Comparison of ENCODE assay signal across 13 cellular contexts in genomic region chr10:75109459-75109778, GRCh38. TPM values are rescaled to one million over a fixed set of nuclear protein-coding genes. Genes with fewer than 3 reads are reported as not detected.
DNase-seq lines count a peak whose midpoint lies in the region; ATAC-seq, FAIRE-seq and TF ChIP-seq lines count a peak whose summit lies in the region.
"Had no signal": no experiment of that assay in that cellular context is flagged by ENCODE, and none has a peak within 500 bp of the region (broad histone marks: within the 10 kb centered on the region; RNA-seq: fewer than 3 reads in every experiment).

No MANE protein-coding gene starts in this region.

- no peak overlapping the region for H2AFZ ChIP-seq in astrocyte (ENCODE audit: low read depth, low read length)
- H2AFZ ChIP-seq in neural progenitor cell (replicated peaks), result no peak overlapping the region
- H2AFZ ChIP-seq: PC-9 had no signal

- H3F3A ChIP-seq in neural progenitor cell (ENCODE audit: low read depth), result peaks cover 48% of the 10 kb centered on the region

- H3K9ac ChIP-seq in astrocyte (ENCODE audit: low read length) (no peak overlapping the region), neural progenitor cell (no peak overlapping the region)

- H3K36me3 Mint-ChIP-seq in T-helper 1 cell treated with Interleukin-12 subunit alpha and Interleukin-12 subunit beta and Interleukin-4 antibody, amounts not matched to agents 30 μg/mL and 1 μg/mL, for 36 hours (ENCODE audit: low read depth), result peaks cover 4% of the 10 kb centered on the region
- no peaks in the 10 kb centered on the region for H3K36me3 Mint-ChIP-seq in IgD-negative memory B cell
- no peaks in the 10 kb centered on the region for H3K36me3 Mint-ChIP-seq in astrocyte (ENCODE audit: low read depth, unreplicated experiment)
- H3K36me3 Mint-ChIP-seq in neural progenitor cell, result no peaks in the 10 kb centered on the region

- TF ChIP-seq CTCF in astrocyte (IDR thresholded peaks at IDR 0.05; ENCODE audit: insufficient read depth, low read depth, low read length) (no peak), neural progenitor cell (IDR thresholded peaks at IDR 0.05) (no peak)

- H3K79me2 ChIP-seq in astrocyte (ENCODE audit: insufficient read depth, low read length), result peaks cover 22% of the 10 kb centered on the region
- H3K79me2 ChIP-seq in neural progenitor cell (ENCODE audit: low read depth), result peaks cover 25% of the 10 kb centered on the region

- no peaks in the 10 kb centered on the region for H3K9me3 Mint-ChIP-seq in T-helper 1 cell treated with Interleukin-12 subunit alpha and Interleukin-12 subunit beta and Interleukin-4 antibody, amounts not matched to agents 30 μg/mL and 1 μg/mL, for 36 hours
- H3K9me3 Mint-ChIP-seq in IgD-negative memory B cell, result no peaks in the 10 kb centered on the region
- H3K9me3 Mint-ChIP-seq in astrocyte (ENCODE audit: unreplicated experiment), result no peaks in the 10 kb centered on the region
- no peaks in the 10 kb centered on the region for H3K9me3 Mint-ChIP-seq in neural progenitor cell

- H3K4me2 ChIP-seq in astrocyte (ENCODE audit: low read length), result no peak overlapping the region
- H3K4me2 ChIP-seq in neural progenitor cell, result no peak overlapping the region
- H3K4me2 ChIP-seq: PC-9 had no signal

- no peaks in the 10 kb centered on the region for H3K36me3 ChIP-seq in astrocyte (ENCODE audit: insufficient read depth, low read length)
- H3K36me3 ChIP-seq in neural progenitor cell, result no peaks in the 10 kb centered on the region
- no peaks in the 10 kb centered on the region for H3K36me3 ChIP-seq in aorta (ENCODE audit: control insufficient read depth in 1 of 2, insufficient read depth in 2 of 2, low read length in 1 of 2)
- H3K36me3 ChIP-seq: thyroid gland had no signal

- no peak for FAIRE-seq in astrocyte (lab: Jason Lieb, UNC)
- FAIRE-seq: kidney, small intestine had no signal

- ATAC-seq in aorta (ENCODE audit: low FRiP score) (no peak), GM18861 (IDR thresholded peaks at IDR 0.05; ENCODE audit: unreplicated experiment) (no peak)

- intact Hi-C loops in aorta (cut with DNase I), result no loop called here

- no peak for DNase-seq in T-helper 1 cell
- DNase-seq in astrocyte (ENCODE audit: low read depth), result no peak
- no peak for DNase-seq in neural progenitor cell (ENCODE audit: low spot score)
- no peak for DNase-seq in aorta
- DNase-seq in stimulated activated CD4-positive, alpha-beta T cell treated with anti-CD3 and anti-CD28 coated beads, Interleukin-1b, Interleukin-23, amount 100 ng/mL, for 48 hours, result no peak
- DNase-seq: kidney, small intestine had no signal

- no peak overlapping the region for H3K4me3 ChIP-seq in astrocyte (ENCODE audit: insufficient read depth, low read depth, low read length)
- H3K4me3 ChIP-seq in neural progenitor cell, result no peak overlapping the region
- H3K4me3 ChIP-seq in aorta (ENCODE audit: low read length in 2 of 2), result no peak overlapping the region
- H3K4me3 ChIP-seq: PC-9, thyroid gland had no signal

- H3K4me1 ChIP-seq in astrocyte (ENCODE audit: insufficient read depth, low read length), result peaks cover 6% of the 10 kb centered on the region
- H3K4me1 ChIP-seq in neural progenitor cell, result peaks cover 10% of the 10 kb centered on the region
- H3K4me1 ChIP-seq in aorta (ENCODE audit: control insufficient read depth in 1 of 2, insufficient read depth in 2 of 2, low read length in 2 of 2), result no peaks in the 10 kb centered on the region

- peaks cover 32% of the 10 kb centered on the region for H3K4me1 Mint-ChIP-seq in T-helper 1 cell treated with Interleukin-12 subunit alpha and Interleukin-12 subunit beta and Interleukin-4 antibody, amounts not matched to agents 30 μg/mL and 1 μg/mL, for 36 hours (ENCODE audit: low read depth)
- peaks cover 17 to 27% (median 17%) of the 10 kb centered on the region in 3 donors for H3K4me1 Mint-ChIP-seq in IgD-negative memory B cell
- H3K4me1 Mint-ChIP-seq in astrocyte (ENCODE audit: low read depth, unreplicated experiment), result peaks cover 20% of the 10 kb centered on the region
- peaks cover 43% of the 10 kb centered on the region for H3K4me1 Mint-ChIP-seq in neural progenitor cell

- H4K20me1 ChIP-seq in astrocyte (ENCODE audit: insufficient read depth, low read length), result peaks cover 19% of the 10 kb centered on the region
- H4K20me1 ChIP-seq in neural progenitor cell (ENCODE audit: low read depth), result peaks cover 5% of the 10 kb centered on the region

- H3K9me3 ChIP-seq in astrocyte (ENCODE audit: insufficient read depth, low read depth, low read length), result no peaks in the 10 kb centered on the region
- H3K9me3 ChIP-seq in neural progenitor cell (ENCODE audit: low read depth), result no peaks in the 10 kb centered on the region
- H3K9me3 ChIP-seq in aorta (ENCODE audit: control insufficient read depth, low read length), result no peaks in the 10 kb centered on the region
- H3K9me3 ChIP-seq: thyroid gland had no signal

- H3K27me3 ChIP-seq in astrocyte (ENCODE audit: insufficient read depth, low read length) (no peaks in the 10 kb centered on the region), neural progenitor cell (no peaks in the 10 kb centered on the region), aorta (ENCODE audit: control insufficient read depth in 1 of 2, insufficient read depth in 2 of 2, low read length in 1 of 2) (no peaks in the 10 kb centered on the region)
- H3K27me3 ChIP-seq: thyroid gland had no signal

- no peaks in the 10 kb centered on the region for H3K27me3 Mint-ChIP-seq in T-helper 1 cell treated with Interleukin-12 subunit alpha and Interleukin-12 subunit beta and Interleukin-4 antibody, amounts not matched to agents 30 μg/mL and 1 μg/mL, for 36 hours (ENCODE audit: low read depth)
- H3K27me3 Mint-ChIP-seq in IgD-negative memory B cell (no peaks in the 10 kb centered on the region), astrocyte (ENCODE audit: low read depth, unreplicated experiment) (no peaks in the 10 kb centered on the region), neural progenitor cell (ENCODE audit: insufficient read depth, low read depth) (peaks cover 11% of the 10 kb centered on the region)

- H3K27ac Mint-ChIP-seq in T-helper 1 cell treated with Interleukin-12 subunit alpha and Interleukin-12 subunit beta and Interleukin-4 antibody, amounts not matched to agents 30 μg/mL and 1 μg/mL, for 36 hours, result peak overlapping the region; percentile 85
- H3K27ac Mint-ChIP-seq in IgD-negative memory B cell (peak overlapping the region in 2 of 3 donors; percentile 36 to 89), astrocyte (ENCODE audit: unreplicated experiment) (peak overlapping the region; percentile 75), neural progenitor cell (peak overlapping the region; percentile 16)

- no peak overlapping the region for H3K27ac ChIP-seq in astrocyte (ENCODE audit: low read depth, low read length)
- H3K27ac ChIP-seq in neural progenitor cell, result no peak overlapping the region
- H3K27ac ChIP-seq in aorta (ENCODE audit: low read depth in 1 of 2, low read length in 2 of 2), result no peak overlapping the region
- H3K27ac ChIP-seq: 22Rv1, thyroid gland had no signal

- WGBS in aorta, 2 donors, result 88 to 91% methylated on average over 1 of the region's 1 CpG

- H3K4me3 Mint-ChIP-seq in T-helper 1 cell treated with Interleukin-12 subunit alpha and Interleukin-12 subunit beta and Interleukin-4 antibody, amounts not matched to agents 30 μg/mL and 1 μg/mL, for 36 hours, result peak overlapping the region; percentile 88
- H3K4me3 Mint-ChIP-seq in IgD-negative memory B cell (peak overlapping the region; percentile 27 to 79 (median 65)), astrocyte (ENCODE audit: unreplicated experiment) (peak overlapping the region; percentile 81), neural progenitor cell (peak overlapping the region; percentile 77)

RNA-seq across cellular contexts. Expression of gene SAMD8, which starts 2.0 kb away (rescaled TPM):
- polyA plus RNA-seq in IgD-negative memory B cell (11.7 TPM), aorta (10 to 100 TPM in 1 of 2 donors, 1 to 10 TPM in 1; 6.8 to 10.0 TPM)
- total RNA-seq in astrocyte (33.3 and 35.4 TPM in 2 replicates), neural progenitor cell (ENCODE audit: low replicate concordance) (25.7 and 39.5 TPM in 2 replicates), aorta (10 to 100 TPM; 33.6 to 37.5 TPM)

Comparison
In these comparisons a context has a peak if more than half of its experiments do, and no peak if none do; other contexts are left out.
1. H3K27ac Mint-ChIP-seq: peak in every context shown above with its lines; median percentile 85 in T-helper 1 cell treated with Interleukin-12 subunit alpha and Interleukin-12 subunit beta and Interleukin-4 antibody, amounts not matched to agents 30 μg/mL and 1 μg/mL, for 36 hours; 75 in astrocyte; 62 in IgD-negative memory B cell; 16 in neural progenitor cell.